In genomic region chr3:136196401-136197158, GRCh38 we compare ENCODE assay signal across 1 cellular context.
TF ChIP-seq lines count a peak whose summit lies in the region.

No MANE protein-coding gene starts in this region.

TF ChIP-seq in HepG2, 621 proteins besides CTCF, POLR2A, EP300 and RAD21 (continued from another document and continues in another):
- TF ChIP-seq ZSCAN31 (CRISPR knock-in tag; IDR thresholded peaks at IDR 0.05; ENCODE audit: low read depth) = 0 out of 2 replicates have a peak, but pooled peaks have one; percentile 58
- TF ChIP-seq MYC (CRISPR knock-in tag; IDR thresholded peaks at IDR 0.05; ENCODE audit: borderline replicate concordance) = peak; percentile 100
- peak; percentile 63 for TF ChIP-seq ZNF589 (CRISPR knock-in tag; conservative IDR thresholded peaks at IDR 0.05)
- TF ChIP-seq ARNT2 (CRISPR knock-in tag; IDR thresholded peaks at IDR 0.05; ENCODE audit: low read depth) = peak; percentile 95
- TF ChIP-seq IRF9 (CRISPR knock-in tag; IDR thresholded peaks at IDR 0.05; ENCODE audit: borderline replicate concordance) = peak; percentile 99
- peak; percentile 88 for TF ChIP-seq XBP1 (CRISPR knock-in tag; IDR thresholded peaks at IDR 0.05)
- peak; percentile 86 for TF ChIP-seq ISL2 (CRISPR knock-in tag; IDR thresholded peaks at IDR 0.05)
- TF ChIP-seq SNRNP70 (IDR thresholded peaks at IDR 0.05; ENCODE audit: low read depth, low read length) = no peak
- TF ChIP-seq TBP (CRISPR knock-in tag; IDR thresholded peaks at IDR 0.05) = peak; percentile 93; the same call in 1 of the 2 replicates
- no peak; the same call in 1 of the 2 replicates for TF ChIP-seq ZNF747 (CRISPR knock-in tag; IDR thresholded peaks at IDR 0.05; ENCODE audit: borderline replicate concordance)
- peak; percentile 92 for TF ChIP-seq HOXA9 (CRISPR knock-in tag; IDR thresholded peaks at IDR 0.05; ENCODE audit: borderline replicate concordance)
- TF ChIP-seq ZNF562 (CRISPR knock-in tag; IDR thresholded peaks at IDR 0.05; ENCODE audit: borderline replicate concordance) = peak; percentile 93; the same call in 1 of the 2 replicates
- TF ChIP-seq EEA1 (CRISPR knock-in tag; IDR thresholded peaks at IDR 0.05; ENCODE audit: borderline replicate concordance) = peak; percentile 92; the same call in 1 of the 2 replicates
- TF ChIP-seq NFE2L1 (CRISPR knock-in tag; IDR thresholded peaks at IDR 0.05; ENCODE audit: borderline replicate concordance) = peak; percentile 92; the same call in 1 of the 2 replicates
- no peak for TF ChIP-seq HBP1 (CRISPR knock-in tag; IDR thresholded peaks at IDR 0.05; ENCODE audit: low read depth)
- peak; percentile 94; the same call in 1 of the 2 replicates for TF ChIP-seq TIGD3 (CRISPR knock-in tag; IDR thresholded peaks at IDR 0.05; ENCODE audit: borderline replicate concordance)
- TF ChIP-seq NFRKB (IDR thresholded peaks at IDR 0.05) = no peak
- peak; percentile 84; the same call in 1 of the 2 replicates for TF ChIP-seq ZNF768 (CRISPR knock-in tag; IDR thresholded peaks at IDR 0.05)
- peak; percentile 96 for TF ChIP-seq TOPORS (CRISPR knock-in tag; IDR thresholded peaks at IDR 0.05)
- TF ChIP-seq TRAFD1 (CRISPR knock-in tag; IDR thresholded peaks at IDR 0.05; ENCODE audit: borderline replicate concordance) = peak; percentile 99
- peak; percentile 87 for TF ChIP-seq ZNF317 (CRISPR knock-in tag; IDR thresholded peaks at IDR 0.05)
- peak; percentile 99 for TF ChIP-seq ZNF891 (CRISPR knock-in tag; IDR thresholded peaks at IDR 0.05)
- TF ChIP-seq ELF1 (CRISPR knock-in tag; IDR thresholded peaks at IDR 0.05) = peak; percentile 72
- TF ChIP-seq ZFP62 (CRISPR knock-in tag; IDR thresholded peaks at IDR 0.05) = peak; percentile 27; the same call in 1 of the 2 replicates
- TF ChIP-seq ZBTB43 (CRISPR knock-in tag; conservative IDR thresholded peaks at IDR 0.05) = peak; percentile 92
- TF ChIP-seq ZNF180 (CRISPR knock-in tag; IDR thresholded peaks at IDR 0.05; ENCODE audit: borderline replicate concordance, low read depth) = peak; percentile 77; the same call in 1 of the 2 replicates
- peak; percentile 43; the same call in 1 of the 2 replicates for TF ChIP-seq BCL6 (CRISPR knock-in tag; IDR thresholded peaks at IDR 0.05)
- no peak for TF ChIP-seq EHMT2 (IDR thresholded peaks at IDR 0.05; ENCODE audit: borderline replicate concordance, low read depth, low read length)
- peak; percentile 81; the same call in 1 of the 2 replicates for TF ChIP-seq STAT6 (CRISPR knock-in tag; IDR thresholded peaks at IDR 0.05; ENCODE audit: borderline replicate concordance)
- no peak for TF ChIP-seq EZH2 (conservative IDR thresholded peaks at IDR 0.05; ENCODE audit: low read depth, low read length)
- TF ChIP-seq PLRG1 (conservative IDR thresholded peaks at IDR 0.05) = no peak
- peak; percentile 40 for TF ChIP-seq HNRNPK (IDR thresholded peaks at IDR 0.05; ENCODE audit: low read depth, low read length, poor library complexity, severe bottlenecking)
- peak; percentile 60; the same call in 1 of the 2 replicates for TF ChIP-seq ZNF629 (CRISPR knock-in tag; conservative IDR thresholded peaks at IDR 0.05)
- 0 out of 2 replicates have a peak, but pooled peaks have one; percentile 19 for TF ChIP-seq ZNF7 (CRISPR knock-in tag; IDR thresholded peaks at IDR 0.05)
- no peak for TF ChIP-seq ZNF652 (CRISPR knock-in tag; IDR thresholded peaks at IDR 0.05; ENCODE audit: borderline replicate concordance, low read depth)
- no peak for TF ChIP-seq SETDB1 (CRISPR knock-in tag; IDR thresholded peaks at IDR 0.05; ENCODE audit: borderline replicate concordance)
- peak; percentile 61 for TF ChIP-seq FOSL2 (CRISPR knock-in tag; IDR thresholded peaks at IDR 0.05)
- peak; percentile 80 for TF ChIP-seq ZNF746 (CRISPR knock-in tag; IDR thresholded peaks at IDR 0.05)
- TF ChIP-seq ZNF17 (CRISPR knock-in tag; IDR thresholded peaks at IDR 0.05) = peak; percentile 93; the same call in 1 of the 2 replicates
- peak; percentile 94 for TF ChIP-seq DZIP1 (CRISPR knock-in tag; IDR thresholded peaks at IDR 0.05)
- TF ChIP-seq KLF11 (CRISPR knock-in tag; IDR thresholded peaks at IDR 0.05) = 0 out of 2 replicates have a peak, but pooled peaks have one; percentile 83
- peak; percentile 74 for TF ChIP-seq CBFB (CRISPR knock-in tag; IDR thresholded peaks at IDR 0.05)
- peak; percentile 91 for TF ChIP-seq ZHX1 (CRISPR knock-in tag; IDR thresholded peaks at IDR 0.05; ENCODE audit: low read depth)
- TF ChIP-seq ZNF263 (CRISPR knock-in tag; IDR thresholded peaks at IDR 0.05) = peak; percentile 81
- TF ChIP-seq ZNF782 (CRISPR knock-in tag; IDR thresholded peaks at IDR 0.05; ENCODE audit: borderline replicate concordance) = peak; percentile 80
